ENCODE assay signal across 8 cellular contexts in the genomic region with DNA sequence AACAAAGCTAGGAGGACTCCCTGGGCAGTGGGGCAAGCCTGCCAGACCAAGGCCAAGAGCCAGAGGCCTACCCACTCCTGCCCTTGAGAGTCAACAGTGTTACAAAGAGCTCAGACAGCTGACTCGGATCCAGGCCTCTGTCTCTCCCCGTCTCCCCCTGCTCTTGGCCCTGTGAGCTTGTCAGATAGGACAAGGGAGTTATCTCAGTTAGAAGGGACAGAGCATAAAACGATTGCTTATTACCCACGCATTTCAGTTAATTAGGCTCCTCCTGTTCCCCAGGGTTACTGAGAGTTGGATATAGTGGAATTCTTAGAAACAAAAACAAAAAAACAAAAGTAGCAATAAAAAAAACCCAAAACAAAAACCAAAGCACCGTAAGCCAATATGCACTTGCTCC. TPM values are rescaled to one million over a fixed set of nuclear protein-coding genes. Genes with fewer than 3 reads are reported as not detected.
DNase-seq lines count a peak whose midpoint lies in the region; ATAC-seq and TF ChIP-seq lines count a peak whose summit lies in the region.

No MANE protein-coding gene starts in this region.

- H3K4me1 ChIP-seq in suprapubic skin: peaks cover 36% of the 10 kb centered on the region

- no peak for TF ChIP-seq POLR2A in suprapubic skin (IDR thresholded peaks at IDR 0.05)

- peaks cover 24% of the 10 kb centered on the region for H3K36me3 Mint-ChIP-seq in T-helper 2 cell treated with Interferon-gamma antibody and Interleukin-4, amounts not matched to agents 5 μg/mL and 100 μg/mL, for 36 hours (ENCODE audit: low read depth)

- no peaks in the 10 kb centered on the region for H3K27me3 Mint-ChIP-seq in T-helper 2 cell treated with Interferon-gamma antibody and Interleukin-4, amounts not matched to agents 5 μg/mL and 100 μg/mL, for 36 hours (ENCODE audit: low read depth)

- no peaks in the 10 kb centered on the region for H3K27me3 ChIP-seq in suprapubic skin

- DNase-seq in T-helper 2 cell treated with Interferon-gamma antibody and Interleukin-4, amounts not matched to agents 5 μg/mL and 100 μg/mL, for 36 hours (ENCODE audit: low spot score): no peak
- no peak for DNase-seq in T-helper 2 cell
- DNase-seq in anterior cingulate cortex (lab: John Stamatoyannopoulos, UW): peak in 41 of 58 donors; percentile 8 to 79 (median 42)
- peak; percentile 62 for DNase-seq in inferior parietal cortex (ENCODE audit: extremely low spot score)
- DNase-seq in suprapubic skin (ENCODE audit: low spot score in 2 of 2): no peak
- no peak for DNase-seq in foreskin melanocyte
- DNase-seq in activated gamma-delta T cell treated with Interleukin-2 at 50 U/mL for 16 hours: no peak

- H3K4me3 Mint-ChIP-seq in T-helper 2 cell treated with Interferon-gamma antibody and Interleukin-4, amounts not matched to agents 5 μg/mL and 100 μg/mL, for 36 hours: peak overlapping the region; percentile 90

- no peak for TF ChIP-seq EP300 in suprapubic skin (IDR thresholded peaks at IDR 0.05)

- ATAC-seq in HG03565 (IDR thresholded peaks at IDR 0.05; ENCODE audit: unreplicated experiment): no peak

- peaks cover 43% of the 10 kb centered on the region for H3K4me1 Mint-ChIP-seq in T-helper 2 cell treated with Interferon-gamma antibody and Interleukin-4, amounts not matched to agents 5 μg/mL and 100 μg/mL, for 36 hours (ENCODE audit: low read depth)

- WGBS in suprapubic skin: 24% methylated on average over 5 of the region's 5 CpGs

- peak overlapping the region; percentile 44 for H3K27ac Mint-ChIP-seq in T-helper 2 cell treated with Interferon-gamma antibody and Interleukin-4, amounts not matched to agents 5 μg/mL and 100 μg/mL, for 36 hours

- H3K27ac ChIP-seq in suprapubic skin: no peak overlapping the region

- H3K9me3 Mint-ChIP-seq in T-helper 2 cell treated with Interferon-gamma antibody and Interleukin-4, amounts not matched to agents 5 μg/mL and 100 μg/mL, for 36 hours: no peaks in the 10 kb centered on the region

- no peak for TF ChIP-seq CTCF in suprapubic skin (IDR thresholded peaks at IDR 0.05)

- no peaks in the 10 kb centered on the region for H3K9me3 ChIP-seq in suprapubic skin

- H3K36me3 ChIP-seq in suprapubic skin: peaks cover 2% of the 10 kb centered on the region

- peak overlapping the region; percentile 63 for H3K4me3 ChIP-seq in suprapubic skin

RNA-seq across cellular contexts. Expression of a gene that starts 1.3 kb away (rescaled TPM):
- 10 to 100 TPM; 14.6 to 20.8 (median 16.7) TPM for total RNA-seq in suprapubic skin

RNA-seq across cellular contexts. Expression of a gene that starts 36.4 kb away (rescaled TPM):
- total RNA-seq in suprapubic skin: 10 to 100 TPM in 2 of 4 donors, 1 to 10 TPM in 2; 9.7 to 15.4 (median 12.1) TPM

RNA-seq across cellular contexts. Expression of a gene that starts 38.3 kb away (rescaled TPM):
- 10 to 100 TPM; 33.0 to 77.4 (median 57.8) TPM for total RNA-seq in suprapubic skin

Comparison
In these comparisons a context has a peak if more than half of its experiments do, and no peak if none do; other contexts are left out.
1. DNase-seq: peak in anterior cingulate cortex (41 of 58) and inferior parietal cortex (single experiment); none in T-helper 2 cell treated with Interferon-gamma antibody and Interleukin-4, amounts not matched to agents 5 μg/mL and 100 μg/mL, for 36 hours (single experiment), T-helper 2 cell (0 of 5), suprapubic skin (0 of 2), foreskin melanocyte (single experiment) and activated gamma-delta T cell treated with Interleukin-2 at 50 U/mL for 16 hours (single experiment).